Comparison of ENCODE assay signal across 23 cellular contexts in the genomic region with DNA sequence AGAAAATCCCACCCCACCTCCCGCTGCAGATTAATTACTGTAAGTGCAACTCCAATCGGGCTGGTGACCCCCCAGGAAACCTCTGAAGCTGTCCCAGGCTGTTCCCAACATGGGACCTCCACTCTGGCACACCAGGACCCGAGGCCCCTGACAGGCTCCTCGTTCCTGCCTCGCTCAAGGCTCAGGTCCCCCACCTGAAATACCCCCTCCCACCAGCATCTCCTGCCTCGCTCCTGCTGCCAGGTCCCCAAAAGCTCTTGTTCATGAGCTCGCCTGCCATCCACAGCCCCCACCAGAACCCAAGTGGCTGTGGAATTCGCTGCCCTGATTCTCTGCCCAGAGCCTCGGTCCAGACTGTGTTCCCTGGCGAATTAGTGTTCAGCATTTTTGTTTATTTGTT. TPM values are rescaled to one million over a fixed set of nuclear protein-coding genes. Genes with fewer than 3 reads are reported as not detected.
DNase-seq lines count a peak whose midpoint lies in the region; ATAC-seq and TF ChIP-seq lines count a peak whose summit lies in the region.
"Had no signal": no experiment of that assay in that cellular context is flagged by ENCODE, and none has a peak within 500 bp of the region (broad histone marks: within the 10 kb centered on the region; RNA-seq: fewer than 3 reads in every experiment).

No MANE protein-coding gene starts in this region.

- H3K4me3 ChIP-seq in PC-9 = no peak overlapping the region
- H3K4me3 ChIP-seq in suprapubic skin = no peak overlapping the region
- H3K4me3 ChIP-seq in testis = no peak overlapping the region
- H3K4me3 ChIP-seq: GM23248, ovary, tibial nerve had no signal

- H3K27ac ChIP-seq in PC-9 (no peak overlapping the region), suprapubic skin (no peak overlapping the region), testis (no peak overlapping the region)
- H3K27ac ChIP-seq: GM23248, ovary, tibial nerve, WERI-Rb-1 had no signal

- H3K4me1 ChIP-seq in PC-9 (replicated peaks; ENCODE audit: insufficient read depth) (no peaks in the 10 kb centered on the region), suprapubic skin (no peaks in the 10 kb centered on the region), testis (no peaks in the 10 kb centered on the region)

- H3K79me2 ChIP-seq in PC-9 (ENCODE audit: low read depth) = no peaks in the 10 kb centered on the region

- no peak for TF ChIP-seq EP300 in suprapubic skin (IDR thresholded peaks at IDR 0.05)

- TSS peak; percentile 21 for BruUV-seq in PC-9 (replicated peaks; lab: Mats Ljungman, UMichigan)

- DNase-seq in cardiac septum (ENCODE audit: low spot score) (peak; percentile 66), left cardiac atrium (no peak), PC-9 (no peak), islet precursor cell (peak; percentile 21), suprapubic skin (ENCODE audit: low spot score in 2 of 2) (peak; percentile 43 to 65), testis (no peak), NCI-H128 (lab: John Stamatoyannopoulos, UW; ENCODE audit: unreplicated experiment) (no peak), dedifferentiated amniotic fluid mesenchymal stem cell (ENCODE audit: extremely low spot score) (no peak)
- DNase-seq: amniotic stem cell; CD4-positive, alpha-beta memory T cell; dermis blood vessel endothelial cell; DMS153; GF-D8; GM23248; mesenchymal stem cell; NCI-H1694 treated with DMSO at 0.1 percent for 48 hours; stimulated activated CD4-positive, alpha-beta T cell treated with anti-CD3 and anti-CD28 coated beads, Interleukin-2, amount 100 ng/mL, for 24 hours; stimulated activated naive CD4-positive, alpha-beta T cell; WERI-Rb-1 had no signal

- intact Hi-C loops in cardiac septum (cut with DNase I) = no loop called here
- intact Hi-C loops in left cardiac atrium (cut with DNase I) = no loop called here
- intact Hi-C loops in PC-9 (cut with micrococcal nuclease; ENCODE audit: unreplicated experiment) = no loop called here
- intact Hi-C loops in testis (cut with DNase I; ENCODE audit: low total_unique reads) = no loop called here

- H3K4me2 ChIP-seq in PC-9 = no peak overlapping the region
- H3K4me2 ChIP-seq: SK-N-SH had no signal

- POLR2A ChIA-PET in PC-9 (lab: Charles Lee; ENCODE audit: unreplicated experiment) = no interaction called here

- H4K20me1 ChIP-seq in PC-9 (ENCODE audit: insufficient read depth) = no peaks in the 10 kb centered on the region

- TF ChIP-seq POLR2A in suprapubic skin (IDR thresholded peaks at IDR 0.05) (no peak), testis (IDR thresholded peaks at IDR 0.05) (no peak)

- 82% methylated on average over 9 of the region's 10 CpGs for WGBS in suprapubic skin
- WGBS in testis, 2 donors = 73 to 78% methylated on average over 10 of the region's 10 CpGs

- H3F3A ChIP-seq in PC-9 (ENCODE audit: insufficient read depth, low read depth) = no peaks in the 10 kb centered on the region

- H3K9me3 ChIP-seq in PC-9 (ENCODE audit: insufficient read depth, low read depth) = no peaks in the 10 kb centered on the region
- no peaks in the 10 kb centered on the region for H3K9me3 ChIP-seq in suprapubic skin
- H3K9me3 ChIP-seq in testis = no peaks in the 10 kb centered on the region
- H3K9me3 ChIP-seq: ovary, SK-N-SH, tibial nerve had no signal

- H3K36me3 ChIP-seq in PC-9 (ENCODE audit: low read depth) (no peaks in the 10 kb centered on the region), suprapubic skin (peaks cover 21% of the 10 kb centered on the region), testis (ENCODE audit: low read depth, missing control alignments) (no peaks in the 10 kb centered on the region)
- H3K36me3 ChIP-seq: ovary, WERI-Rb-1 had no signal

- no peak for ATAC-seq in left cardiac atrium
- ATAC-seq: naive thymus-derived CD4-positive, alpha-beta T cell had no signal

- no peak for TF ChIP-seq CTCF in PC-9 (conservative IDR thresholded peaks at IDR 0.05)
- TF ChIP-seq CTCF in suprapubic skin (IDR thresholded peaks at IDR 0.05) = no peak
- TF ChIP-seq CTCF in testis (IDR thresholded peaks at IDR 0.05) = no peak

- CTCF ChIA-PET in PC-9 (lab: Charles Lee) = no interaction called here

- no peaks in the 10 kb centered on the region for H3K9me2 ChIP-seq in PC-9 (ENCODE audit: insufficient read depth)
- H3K9me2 ChIP-seq: SK-N-SH had no signal

- H2AFZ ChIP-seq in PC-9 = no peak overlapping the region
- H2AFZ ChIP-seq: GM23248 had no signal

- peaks cover 55% of the 10 kb centered on the region for H3K27me3 ChIP-seq in PC-9 (ENCODE audit: insufficient read depth, low read depth)
- H3K27me3 ChIP-seq in suprapubic skin = peaks cover 13% of the 10 kb centered on the region
- no peaks in the 10 kb centered on the region for H3K27me3 ChIP-seq in testis
- H3K27me3 ChIP-seq: ovary had no signal

RNA-seq across cellular contexts. Expression of a gene that starts 26.1 kb away (rescaled TPM):
- total RNA-seq in cardiac septum = 31.5 TPM
- 10 to 100 TPM; 19.7 to 20.0 TPM for total RNA-seq in left cardiac atrium
- 24.0 and 36.9 TPM in 2 replicates for total RNA-seq in PC-9 (2021)
- total RNA-seq in suprapubic skin = 10 to 100 TPM; 21.0 to 69.2 (median 42.0) TPM
- total RNA-seq in testis = 10 to 100 TPM; 56.3 to 79.9 TPM
- 47.6 TPM for polyA plus RNA-seq in testis (ENCODE audit: insufficient read depth, low read depth, low replicate concordance)

Comparison
In these comparisons a context has a peak if more than half of its experiments do, and no peak if none do; other contexts are left out.
1. DNase-seq: peak in cardiac septum (single experiment), islet precursor cell (single experiment) and suprapubic skin (2 of 2); none in left cardiac atrium (single experiment), PC-9 (0 of 2), testis (single experiment), NCI-H128 (single experiment) and dedifferentiated amniotic fluid mesenchymal stem cell (single experiment).